Comparison of ENCODE assay signal across 8 cellular contexts in genomic region chr3:101898752-101899169, GRCh38. TPM values are rescaled to one million over a fixed set of nuclear protein-coding genes. Genes with fewer than 3 reads are reported as not detected.
DNase-seq lines count a peak whose midpoint lies in the region; ATAC-seq and TF ChIP-seq lines count a peak whose summit lies in the region.

No MANE protein-coding gene starts in this region.

- no peak overlapping the region for H3K4me3 ChIP-seq in CD8-positive, alpha-beta T cell (ENCODE audit: low read depth, low read length)

- no peaks in the 10 kb centered on the region for H3K27me3 Mint-ChIP-seq in CD8-positive, alpha-beta T cell (ENCODE audit: low read depth)
- no peaks in the 10 kb centered on the region for H3K27me3 Mint-ChIP-seq in type B pancreatic cell

- TF ChIP-seq CTCF in CD8-positive, alpha-beta T cell (IDR thresholded peaks at IDR 0.05) = no peak
- TF ChIP-seq CTCF in type B pancreatic cell (conservative IDR thresholded peaks at IDR 0.05) = no peak

- H3K27ac ChIP-seq in CD8-positive, alpha-beta T cell (ENCODE audit: low read depth, low read length) = no peak overlapping the region

- H3K36me3 ChIP-seq in CD8-positive, alpha-beta T cell (ENCODE audit: insufficient read depth, low read length) = no peaks in the 10 kb centered on the region

- no peak overlapping the region for H3K27ac Mint-ChIP-seq in CD8-positive, alpha-beta T cell
- no peak overlapping the region for H3K27ac Mint-ChIP-seq in type B pancreatic cell

- H3K4me1 Mint-ChIP-seq in CD8-positive, alpha-beta T cell (ENCODE audit: low read depth) = peaks cover 8% of the 10 kb centered on the region
- H3K4me1 Mint-ChIP-seq in type B pancreatic cell (ENCODE audit: unreplicated experiment) = peaks cover 5% of the 10 kb centered on the region

- CTCF ChIA-PET in CD8-positive, alpha-beta T cell (lab: Charles Lee) = no interaction called here

- no peaks in the 10 kb centered on the region for H3K4me1 ChIP-seq in CD8-positive, alpha-beta T cell (ENCODE audit: insufficient read depth, low read length)

- POLR2A ChIA-PET in CD8-positive, alpha-beta T cell (lab: Charles Lee) = interaction anchor here (0.6 kb wide), 1 partner anchor 574 kb away, joined by 4 read pairs; no protein-coding TSS in a partner anchor

- H3K36me3 Mint-ChIP-seq in CD8-positive, alpha-beta T cell = no peaks in the 10 kb centered on the region
- no peaks in the 10 kb centered on the region for H3K36me3 Mint-ChIP-seq in type B pancreatic cell

- H3K27me3 ChIP-seq in CD8-positive, alpha-beta T cell (ENCODE audit: insufficient read depth, low read length) = no peaks in the 10 kb centered on the region

- no peaks in the 10 kb centered on the region for H3K9me3 ChIP-seq in CD8-positive, alpha-beta T cell (ENCODE audit: low read length)

- intact Hi-C loops in CD8-positive, alpha-beta T cell (cut with DNase I, micrococcal nuclease) = no loop called here

- peak; percentile 93 for ATAC-seq in HG02885 (IDR thresholded peaks at IDR 0.05; ENCODE audit: poor library complexity, unreplicated experiment)
- ATAC-seq in CD8-positive, alpha-beta T cell = no peak

- H3K4me3 Mint-ChIP-seq in CD8-positive, alpha-beta T cell = no peak overlapping the region
- H3K4me3 Mint-ChIP-seq in type B pancreatic cell = no peak overlapping the region

- H3K9me3 Mint-ChIP-seq in CD8-positive, alpha-beta T cell = no peaks in the 10 kb centered on the region
- H3K9me3 Mint-ChIP-seq in type B pancreatic cell = peaks cover 4% of the 10 kb centered on the region

- DNase-seq in GM19240 (ENCODE audit: insufficient read length, low spot score) = peak; percentile 13
- DNase-seq in NOMO-1 treated with DMSO at 0.1 percent for 48 hours (lab: John Stamatoyannopoulos, UW; ENCODE audit: unreplicated experiment) = peak; percentile 99
- peak; percentile 15 for DNase-seq in retina
- DNase-seq in CD8-positive, alpha-beta T cell = no peak
- DNase-seq in UCSD-AML1 (lab: John Stamatoyannopoulos, UW; ENCODE audit: unreplicated experiment) = no peak
- no peak for DNase-seq in type B pancreatic cell (ENCODE audit: extremely low spot score, unreplicated experiment)
- no peak for DNase-seq in NCI-H345 treated with DMSO at 0.1 percent for 48 hours (lab: John Stamatoyannopoulos, UW; ENCODE audit: unreplicated experiment)

RNA-seq across cellular contexts. Expression of gene NFKBIZ, which starts 49.4 kb away (rescaled TPM):
- 100 to 1,000 TPM; 460 to 477 TPM for total RNA-seq in CD8-positive, alpha-beta T cell
- total RNA-seq in type B pancreatic cell (ENCODE audit: low replicate concordance) = 54.1 and 87.6 TPM in 2 replicates

Comparison
In these comparisons a context has a peak if more than half of its experiments do, and no peak if none do; other contexts are left out.
1. DNase-seq: peak in GM19240 (single experiment), NOMO-1 treated with DMSO at 0.1 percent for 48 hours (single experiment) and retina (single experiment); none in CD8-positive, alpha-beta T cell (0 of 7), UCSD-AML1 (single experiment), type B pancreatic cell (single experiment) and NCI-H345 treated with DMSO at 0.1 percent for 48 hours (single experiment).